Comparison of ENCODE assay signal across 8 cellular contexts in genomic region chr15:74541494-74542191, GRCh38. TPM values are rescaled to one million over a fixed set of nuclear protein-coding genes. Genes with fewer than 3 reads are reported as not detected.
A peak's percentile ranks its signal among the peaks of the same experiment; 100 is the strongest.
DNase-seq lines count a peak whose midpoint lies in the region; ATAC-seq and TF ChIP-seq lines count a peak whose summit lies in the region.

No MANE protein-coding gene starts in this region.

- H3K27me3 ChIP-seq in DND-41 (ENCODE audit: insufficient read depth, low read length, poor library complexity) = no peaks in the 10 kb centered on the region

- H3K9me3 Mint-ChIP-seq in chondrocyte (ENCODE audit: low read depth) = no peaks in the 10 kb centered on the region
- no peaks in the 10 kb centered on the region for H3K9me3 Mint-ChIP-seq in memory B cell

- 0 out of 2 replicates have a peak overlapping the region, but pooled peaks have one; percentile 42 for H3K27ac ChIP-seq in DND-41 (ENCODE audit: low read length)

- H3K4me3 ChIP-seq in DND-41 (ENCODE audit: low read depth in 1 of 2, low read length in 2 of 2) = peak overlapping the region; percentile 86 to 87; a peak in 3 of 4 replicates
- H3K4me3 ChIP-seq in LNCaP clone FGC (ENCODE audit: low read depth, low read length) = peak overlapping the region; percentile 64

- ATAC-seq in DND-41 (ENCODE audit: insufficient read depth, low read depth) (no peak), GM21528 (IDR thresholded peaks at IDR 0.05; ENCODE audit: low FRiP score, unreplicated experiment) (peak; percentile 43), memory B cell (ENCODE audit: low read depth) (peak; percentile 33)

- peaks cover 1% of the 10 kb centered on the region for H3K36me3 Mint-ChIP-seq in chondrocyte (ENCODE audit: low read depth)
- peaks cover 2% of the 10 kb centered on the region for H3K36me3 Mint-ChIP-seq in memory B cell

- peak overlapping the region; percentile 79 for H2AFZ ChIP-seq in DND-41 (ENCODE audit: low read depth, low read length)

- H3K27me3 Mint-ChIP-seq in chondrocyte (ENCODE audit: low read depth) = peaks cover 14% of the 10 kb centered on the region
- no peaks in the 10 kb centered on the region for H3K27me3 Mint-ChIP-seq in memory B cell

- H3K4me3 Mint-ChIP-seq in chondrocyte (ENCODE audit: unreplicated experiment) (peak overlapping the region; percentile 76), memory B cell (peak overlapping the region; percentile 97)

- H3K9ac ChIP-seq in DND-41 (ENCODE audit: low read depth, low read length) = peak overlapping the region; percentile 69

- H3K4me1 ChIP-seq in DND-41 (ENCODE audit: insufficient read depth, low read length) = peaks cover 55% of the 10 kb centered on the region

- peaks cover 28% of the 10 kb centered on the region for H4K20me1 ChIP-seq in DND-41 (ENCODE audit: insufficient read depth, low read length)

- peaks cover 12% of the 10 kb centered on the region for H3K79me2 ChIP-seq in DND-41 (ENCODE audit: insufficient read depth, low read length)

- no peak for TF ChIP-seq CTCF in DND-41 (IDR thresholded peaks at IDR 0.05; ENCODE audit: borderline replicate concordance, extremely low read depth, low read length, poor library complexity, severe bottlenecking)
- no peak for TF ChIP-seq CTCF in LNCaP clone FGC (IDR thresholded peaks at IDR 0.05; ENCODE audit: control insufficient read depth, extremely low read depth, insufficient read depth)
- TF ChIP-seq CTCF in chondrocyte (IDR thresholded peaks at IDR 0.05) = no peak

- H3K4me1 Mint-ChIP-seq in chondrocyte (ENCODE audit: low read depth) (peaks cover 41% of the 10 kb centered on the region), memory B cell (peaks cover 48% of the 10 kb centered on the region)

- no peaks in the 10 kb centered on the region; the same call in 1 of the 2 replicates for H3K36me3 ChIP-seq in DND-41 (ENCODE audit: insufficient read depth, low read length)

- peak overlapping the region; percentile 93 for H3K4me2 ChIP-seq in DND-41 (ENCODE audit: insufficient read depth, low read length)

- peak; percentile 58 for DNase-seq in DND-41
- DNase-seq in LNCaP clone FGC (ENCODE audit: low read depth) = no peak
- peak; percentile 52 for DNase-seq in activated CD4-positive, CD25-positive, alpha-beta regulatory T cell treated with anti-CD3 and anti-CD28 coated beads, Interleukin-2, amount 50 U/mL, for 16 hours (ENCODE audit: low read depth, low spot score)
- DNase-seq in chondrocyte (ENCODE audit: low spot score) = no peak
- peak; percentile 29 for DNase-seq in memory B cell (ENCODE audit: low spot score in 2 of 2)
- peak; percentile 67 to 74 for DNase-seq in stimulated activated CD8-positive, alpha-beta memory T cell treated with anti-CD3 and anti-CD28 coated beads, Interleukin-15, amount 100 ng/mL, for 48 hours (ENCODE audit: low read depth in 2 of 2)
- DNase-seq in GF-D8 (lab: John Stamatoyannopoulos, UW) = no peak

- H3K27ac Mint-ChIP-seq in chondrocyte (ENCODE audit: unreplicated experiment) (peak overlapping the region; percentile 62), memory B cell (peak overlapping the region; percentile 93)

- H3K9me3 ChIP-seq in DND-41 (ENCODE audit: insufficient read depth, low read length, severe bottlenecking) = no peaks in the 10 kb centered on the region

RNA-seq across cellular contexts. Expression of gene ARID3B, which starts 0.6 kb away (rescaled TPM):
- 1.8 to 2.6 TPM (median 2.5 TPM) in 3 replicates for total RNA-seq in chondrocyte

Comparison
In these comparisons a context has a peak if more than half of its experiments do, and no peak if none do; other contexts are left out.
1. DNase-seq: peak in DND-41 (single experiment), activated CD4-positive, CD25-positive, alpha-beta regulatory T cell treated with anti-CD3 and anti-CD28 coated beads, Interleukin-2, amount 50 U/mL, for 16 hours (single experiment), memory B cell (2 of 2) and stimulated activated CD8-positive, alpha-beta memory T cell treated with anti-CD3 and anti-CD28 coated beads, Interleukin-15, amount 100 ng/mL, for 48 hours (2 of 2); none in LNCaP clone FGC (single experiment), chondrocyte (single experiment) and GF-D8 (single experiment).